In the genomic region with DNA sequence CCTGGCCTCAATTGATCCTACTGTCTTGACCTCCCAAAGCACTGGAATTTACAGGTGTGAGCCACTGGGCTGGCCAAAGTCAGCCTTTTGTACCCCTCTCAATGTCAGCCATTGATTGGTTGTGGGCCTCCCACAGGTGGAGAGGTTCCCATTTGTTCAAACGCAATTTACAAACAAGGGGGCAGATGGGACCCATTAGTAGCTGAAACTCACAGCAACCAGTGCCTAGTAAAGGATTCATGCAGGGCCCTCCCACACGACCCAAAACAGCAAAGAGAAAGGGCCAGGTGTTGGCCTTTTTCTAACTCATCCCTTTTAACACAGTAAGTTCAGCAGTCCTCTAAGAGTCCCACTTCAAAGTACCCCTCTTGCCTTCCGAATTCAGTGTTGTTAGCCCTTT, we compare ENCODE assay signal across 21 cellular contexts.
DNase-seq lines count a peak whose midpoint lies in the region; ATAC-seq and TF ChIP-seq lines count a peak whose summit lies in the region.
"Had no signal": no experiment of that assay in that cellular context is flagged by ENCODE, and none has a peak within 500 bp of the region (broad histone marks: within the 10 kb centered on the region; RNA-seq: fewer than 3 reads in every experiment).

No MANE protein-coding gene starts in this region.

- no peak overlapping the region for H3K27ac ChIP-seq in CD8-positive, alpha-beta T cell (ENCODE audit: low read depth, low read length)
- H3K27ac ChIP-seq: A549, gastrocnemius medialis, SJSA1 had no signal

- no peak overlapping the region for H3K4me3 ChIP-seq in CD8-positive, alpha-beta T cell (ENCODE audit: low read depth, low read length)
- H3K4me3 ChIP-seq: A549, gastrocnemius medialis, K562, lung, SJSA1 had no signal

- no peaks in the 10 kb centered on the region for H3K27me3 Mint-ChIP-seq in activated CD4-positive, alpha-beta T cell treated with anti-CD3 and anti-CD28 coated beads for 36 hours
- no peaks in the 10 kb centered on the region for H3K27me3 Mint-ChIP-seq in activated CD4-positive, alpha-beta T cell treated with anti-CD3 and anti-CD28 coated beads, Interleukin-2, amount 10 ng/mL, durations not matched to agents 24 days and 14 days
- no peaks in the 10 kb centered on the region for H3K27me3 Mint-ChIP-seq in CD8-positive, alpha-beta T cell (ENCODE audit: low read depth)
- H3K27me3 Mint-ChIP-seq in WTC11 (ENCODE audit: low read depth) (no peaks in the 10 kb centered on the region), immature natural killer cell (ENCODE audit: low read depth in 3 of 3) (peaks cover 6 to 8% (median 7%) of the 10 kb centered on the region in 3 donors)

- H3K36me3 Mint-ChIP-seq in activated CD4-positive, alpha-beta T cell treated with anti-CD3 and anti-CD28 coated beads for 36 hours (ENCODE audit: low read depth), result peaks cover 2% of the 10 kb centered on the region
- H3K36me3 Mint-ChIP-seq in activated CD4-positive, alpha-beta T cell treated with anti-CD3 and anti-CD28 coated beads, Interleukin-2, amount 10 ng/mL, durations not matched to agents 24 days and 14 days (ENCODE audit: low read depth), result no peaks in the 10 kb centered on the region
- H3K36me3 Mint-ChIP-seq in CD8-positive, alpha-beta T cell, result peaks cover 9% of the 10 kb centered on the region
- H3K36me3 Mint-ChIP-seq in WTC11 (peaks cover 6% of the 10 kb centered on the region), immature natural killer cell (peaks cover 0 to 6% (median 1%) of the 10 kb centered on the region in 3 donors)

- no peak for TF ChIP-seq CTCF in CD8-positive, alpha-beta T cell (IDR thresholded peaks at IDR 0.05)
- no peak for TF ChIP-seq CTCF in WTC11 (IDR thresholded peaks at IDR 0.05)

- no peak for ATAC-seq in activated CD4-positive, alpha-beta T cell treated with anti-CD3 and anti-CD28 coated beads for 36 hours
- ATAC-seq in CD8-positive, alpha-beta T cell, result no peak
- ATAC-seq in WTC11, result peak; percentile 53
- no peak for ATAC-seq in HG03159 (IDR thresholded peaks at IDR 0.05; ENCODE audit: unreplicated experiment)
- ATAC-seq: A549, gastrocnemius medialis, K562 had no signal

- H3K4me3 Mint-ChIP-seq in activated CD4-positive, alpha-beta T cell treated with anti-CD3 and anti-CD28 coated beads for 36 hours, result no peak overlapping the region
- H3K4me3 Mint-ChIP-seq in activated CD4-positive, alpha-beta T cell treated with anti-CD3 and anti-CD28 coated beads, Interleukin-2, amount 10 ng/mL, durations not matched to agents 24 days and 14 days, result no peak overlapping the region
- peak overlapping the region; percentile 24 for H3K4me3 Mint-ChIP-seq in CD8-positive, alpha-beta T cell
- H3K4me3 Mint-ChIP-seq in WTC11, result no peak overlapping the region
- H3K4me3 Mint-ChIP-seq in immature natural killer cell, result peak overlapping the region in 2 of 5 donors; percentile 33

- peaks cover 84% of the 10 kb centered on the region for H3K4me1 ChIP-seq in CD8-positive, alpha-beta T cell (ENCODE audit: insufficient read depth, low read length)
- H3K4me1 ChIP-seq: A549, gastrocnemius medialis had no signal

- no peaks in the 10 kb centered on the region for H3K36me3 ChIP-seq in CD8-positive, alpha-beta T cell (ENCODE audit: insufficient read depth, low read length)
- H3K36me3 ChIP-seq: gastrocnemius medialis had no signal

- H3K4me1 Mint-ChIP-seq in activated CD4-positive, alpha-beta T cell treated with anti-CD3 and anti-CD28 coated beads for 36 hours, result peaks cover 74% of the 10 kb centered on the region
- peaks cover 53% of the 10 kb centered on the region for H3K4me1 Mint-ChIP-seq in activated CD4-positive, alpha-beta T cell treated with anti-CD3 and anti-CD28 coated beads, Interleukin-2, amount 10 ng/mL, durations not matched to agents 24 days and 14 days
- peaks cover 74% of the 10 kb centered on the region for H3K4me1 Mint-ChIP-seq in CD8-positive, alpha-beta T cell (ENCODE audit: low read depth)
- H3K4me1 Mint-ChIP-seq in WTC11 (peaks cover 42% of the 10 kb centered on the region), immature natural killer cell (peaks cover 77 to 83% of the 10 kb centered on the region in 2 donors)

- POLR2A ChIA-PET in activated CD4-positive, alpha-beta T cell treated with anti-CD3 and anti-CD28 coated beads for 36 hours (lab: Charles Lee), result no interaction called here
- POLR2A ChIA-PET in CD8-positive, alpha-beta T cell (lab: Charles Lee), result interaction anchor here (0.5 to 2.3 kb wide), 4 partner anchors 10 to 88 kb away, joined by 3 to 6 read pairs (median 5); no protein-coding TSS in a partner anchor
- POLR2A ChIA-PET in WTC11 (lab: Charles Lee), result interaction anchor here (0.7 kb wide), 1 partner anchor 89 kb away, joined by 6 read pairs; a partner anchor contains a TSS

- peak overlapping the region; percentile 35 for H3K27ac Mint-ChIP-seq in activated CD4-positive, alpha-beta T cell treated with anti-CD3 and anti-CD28 coated beads for 36 hours
- H3K27ac Mint-ChIP-seq in activated CD4-positive, alpha-beta T cell treated with anti-CD3 and anti-CD28 coated beads, Interleukin-2, amount 10 ng/mL, durations not matched to agents 24 days and 14 days, result no peak overlapping the region
- H3K27ac Mint-ChIP-seq in CD8-positive, alpha-beta T cell, result peak overlapping the region; percentile 93
- H3K27ac Mint-ChIP-seq in WTC11 (peak overlapping the region; percentile 95), immature natural killer cell (peak overlapping the region; percentile 34 to 81 (median 55))

- DNase-seq in activated CD4-positive, alpha-beta T cell treated with anti-CD3 and anti-CD28 coated beads for 36 hours, result no peak
- DNase-seq in activated CD4-positive, alpha-beta T cell treated with anti-CD3 and anti-CD28 coated beads, Interleukin-2, amount 10 ng/mL, durations not matched to agents 24 days and 14 days, result no peak
- peak in 1 of 7 experiments; percentile 45 for DNase-seq in CD8-positive, alpha-beta T cell
- DNase-seq in WTC11 (ENCODE audit: low spot score) (no peak), immature natural killer cell (no peak), NCI-H345 treated with DMSO at 0.1 percent for 48 hours (lab: John Stamatoyannopoulos, UW; ENCODE audit: unreplicated experiment) (no peak)
- no peak for DNase-seq in stimulated activated CD8-positive, alpha-beta memory T cell treated with anti-CD3 and anti-CD28 coated beads, Interleukin-4, amount 100 ng/mL, for 48 hours
- DNase-seq: activated effector memory CD4-positive, alpha-beta T cell treated with anti-CD3 and anti-CD28 coated beads, Interleukin-2, amount 50 U/mL, for 16 hours; C1 segment of cervical spinal cord; DMS53; erythroblast; gastrocnemius medialis; kidney; NCI-H2227 treated with DMSO at 0.1 percent for 48 hours; retina; substantia nigra had no signal

- no peaks in the 10 kb centered on the region for H3K27me3 ChIP-seq in CD8-positive, alpha-beta T cell (ENCODE audit: insufficient read depth, low read length)
- H3K27me3 ChIP-seq: gastrocnemius medialis, SJSA1 had no signal

- H3K9me3 ChIP-seq in CD8-positive, alpha-beta T cell (ENCODE audit: low read length), result no peaks in the 10 kb centered on the region
- H3K9me3 ChIP-seq: gastrocnemius medialis, SJSA1 had no signal

- no peaks in the 10 kb centered on the region for H3K9me3 Mint-ChIP-seq in activated CD4-positive, alpha-beta T cell treated with anti-CD3 and anti-CD28 coated beads for 36 hours (ENCODE audit: low read depth)
- no peaks in the 10 kb centered on the region for H3K9me3 Mint-ChIP-seq in activated CD4-positive, alpha-beta T cell treated with anti-CD3 and anti-CD28 coated beads, Interleukin-2, amount 10 ng/mL, durations not matched to agents 24 days and 14 days
- no peaks in the 10 kb centered on the region for H3K9me3 Mint-ChIP-seq in CD8-positive, alpha-beta T cell
- H3K9me3 Mint-ChIP-seq in WTC11 (peaks cover 4% of the 10 kb centered on the region; the same call in 1 of the 2 replicates), immature natural killer cell (no peaks in the 10 kb centered on the region)

- CTCF ChIA-PET in activated CD4-positive, alpha-beta T cell treated with anti-CD3 and anti-CD28 coated beads for 36 hours (lab: Charles Lee), result interaction anchor here (0.6 to 3.6 kb wide), 6 partner anchors 10 to 180 kb away, joined by 3 to 13 read pairs (median 6); no protein-coding TSS in a partner anchor
- CTCF ChIA-PET in CD8-positive, alpha-beta T cell (lab: Charles Lee), result interaction anchor here (0.6 to 1.8 kb wide), 5 partner anchors 9 to 88 kb away, joined by 3 to 7 read pairs (median 3); no protein-coding TSS in a partner anchor
- CTCF ChIA-PET in WTC11 (lab: Charles Lee), result interaction anchor here (0.7 to 3.3 kb wide), 2 partner anchors 9 to 1252 kb away, joined by 6 to 17 read pairs; no protein-coding TSS in a partner anchor

- intact Hi-C loops in activated CD4-positive, alpha-beta T cell treated with anti-CD3 and anti-CD28 coated beads for 36 hours (cut with DNase I, micrococcal nuclease), result no loop called here
- intact Hi-C loops in activated CD4-positive, alpha-beta T cell treated with anti-CD3 and anti-CD28 coated beads, Interleukin-2, amount 10 ng/mL, durations not matched to agents 24 days and 14 days (cut with micrococcal nuclease), result no loop called here
- intact Hi-C loops in CD8-positive, alpha-beta T cell (cut with DNase I, micrococcal nuclease), result no loop called here

TF ChIP-seq in WTC11, 78 proteins besides CTCF, POLR2A, EP300 and RAD21:
- no peak for TF ChIP-seq ZNF671 (CRISPR knock-in tag; IDR thresholded peaks at IDR 0.05)
- TF ChIP-seq ZNF121 (CRISPR knock-in tag; IDR thresholded peaks at IDR 0.05), result 0 out of 2 replicates have a peak, but pooled peaks have one; percentile 32
